Comparison of ENCODE assay signal across 21 cellular contexts in the genomic region with DNA sequence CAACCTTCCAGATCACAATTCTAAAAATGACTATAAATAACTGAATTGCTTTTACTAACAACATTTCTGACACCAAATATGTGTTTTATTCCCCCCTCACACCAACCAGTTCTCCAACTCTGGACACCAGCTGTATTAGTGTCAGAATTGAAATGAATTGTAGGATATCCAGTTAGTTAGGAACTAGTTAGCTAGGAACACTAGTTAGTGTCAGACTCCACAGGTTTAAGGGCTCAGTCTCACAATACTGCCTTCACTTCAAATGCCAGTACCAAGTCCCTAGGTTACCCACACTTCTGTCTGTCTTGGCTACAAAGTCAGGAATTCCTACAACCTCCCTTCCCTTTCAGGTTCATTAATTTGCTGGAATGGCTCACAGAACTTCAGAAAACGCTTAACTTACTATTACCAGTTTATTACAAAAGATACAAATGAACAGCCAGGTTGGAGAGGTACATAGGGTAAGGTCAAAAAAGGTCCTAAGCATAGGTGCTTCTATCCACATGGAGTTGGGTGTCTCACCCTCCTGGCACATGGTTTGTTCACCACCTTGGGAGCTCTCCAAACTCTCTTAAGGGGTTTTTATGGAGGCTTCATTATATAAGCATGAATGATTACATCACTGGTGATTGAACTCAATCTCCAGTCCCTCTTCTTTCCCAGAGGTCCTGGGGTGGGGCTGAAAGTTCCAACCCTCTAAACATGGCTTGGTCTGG. TPM values are rescaled to one million over a fixed set of nuclear protein-coding genes. Genes with fewer than 3 reads are reported as not detected.
DNase-seq lines count a peak whose midpoint lies in the region; ATAC-seq and TF ChIP-seq lines count a peak whose summit lies in the region.
"Had no signal": no experiment of that assay in that cellular context is flagged by ENCODE, and none has a peak within 500 bp of the region (broad histone marks: within the 10 kb centered on the region; RNA-seq: fewer than 3 reads in every experiment).

No MANE protein-coding gene starts in this region.

- H3K27ac Mint-ChIP-seq in CD8-positive, alpha-beta memory T cell, result peak overlapping the region in 7 of 8 donors; percentile 8 to 77 (median 24)
- peak overlapping the region in 6 of 10 donors; percentile 1 to 77 (median 43) for H3K27ac Mint-ChIP-seq in naive thymus-derived CD8-positive, alpha-beta T cell
- H3K27ac Mint-ChIP-seq: activated CD4-positive, alpha-beta memory T cell treated with anti-CD3 and anti-CD28 coated beads, Interleukin-2, amount 10 ng/mL, durations not matched to agents 7 days and 5 days; activated T-cell treated with anti-CD3 and anti-CD28 coated beads, Interleukin-2, amount 50 U/mL, for 72 hours; GM23338 had no signal

- BruUV-seq in mammary epithelial cell (replicated peaks; lab: Mats Ljungman, UMichigan), result no TSS peak

- POLR2A ChIA-PET in CD8-positive, alpha-beta memory T cell (lab: Charles Lee), result no interaction called here
- POLR2A ChIA-PET in naive thymus-derived CD8-positive, alpha-beta T cell (lab: Charles Lee), result no interaction called here

- 0 out of 2 replicates have a peak overlapping the region, but pooled peaks have one; percentile 10 for H3K9ac ChIP-seq in HUES48 (ENCODE audit: low read depth, low read length)
- H3K9ac ChIP-seq in mammary epithelial cell (ENCODE audit: insufficient read depth, low read length), result no peak overlapping the region
- H3K9ac ChIP-seq: parathyroid adenoma had no signal

- CTCF ChIA-PET in CD8-positive, alpha-beta memory T cell (lab: Charles Lee), result interaction anchor here (1.9 kb wide), 1 partner anchor 58 kb away, joined by 5 read pairs; a partner anchor contains a TSS
- CTCF ChIA-PET in mammary epithelial cell (lab: Charles Lee; ENCODE audit: low non-redundant PET), result no interaction called here

- in situ Hi-C loops in mammary epithelial cell (cut with MboI; ENCODE audit: low sequenced_read_pairs in 2 of 2), result no loop called here

- H3K4me2 ChIP-seq in mammary epithelial cell (ENCODE audit: insufficient read depth, low read depth, low read length), result no peak overlapping the region
- H3K4me2 ChIP-seq: GM23338, smooth muscle cell had no signal

- H3K9me3 Mint-ChIP-seq in CD8-positive, alpha-beta memory T cell, result no peaks in the 10 kb centered on the region
- H3K9me3 Mint-ChIP-seq in naive thymus-derived CD8-positive, alpha-beta T cell, result no peaks in the 10 kb centered on the region
- H3K9me3 Mint-ChIP-seq: activated CD4-positive, alpha-beta memory T cell treated with anti-CD3 and anti-CD28 coated beads, Interleukin-2, amount 10 ng/mL, durations not matched to agents 7 days and 5 days; activated T-cell treated with anti-CD3 and anti-CD28 coated beads, Interleukin-2, amount 50 U/mL, for 72 hours; GM23338 had no signal

- H3K4me1 ChIP-seq in CD8-positive, alpha-beta memory T cell (ENCODE audit: insufficient read depth, low read length), result peaks cover 33% of the 10 kb centered on the region
- no peaks in the 10 kb centered on the region for H3K4me1 ChIP-seq in HUES48 (ENCODE audit: control insufficient read depth, insufficient read depth, low read length)
- peaks cover 10% of the 10 kb centered on the region for H3K4me1 ChIP-seq in mammary epithelial cell (ENCODE audit: insufficient read depth, low read length)
- no peaks in the 10 kb centered on the region for H3K4me1 ChIP-seq in right cardiac atrium (ENCODE audit: control insufficient read depth, insufficient read depth, low read length)
- H3K4me1 ChIP-seq: parathyroid adenoma had no signal

- no peak overlapping the region for H3K4me3 ChIP-seq in CD8-positive, alpha-beta memory T cell (ENCODE audit: low read length)
- H3K4me3 ChIP-seq in HUES48 (ENCODE audit: low read depth, low read length) (no peak overlapping the region), mammary epithelial cell (replicated peaks in 1 of 3; ENCODE audit: insufficient read depth in 1 of 3, low read depth in 2 of 3, low read length in 3 of 3) (no peak overlapping the region), right cardiac atrium (ENCODE audit: low read length) (no peak overlapping the region)
- H3K4me3 ChIP-seq: GM23338, smooth muscle cell had no signal

- intact Hi-C loops in mammary epithelial cell (cut with micrococcal nuclease), result no loop called here
- intact Hi-C loops in right cardiac atrium (cut with DNase I), result no loop called here

- peak overlapping the region in 1 of 7 donors; percentile 38 for H3K4me3 Mint-ChIP-seq in CD8-positive, alpha-beta memory T cell
- peak overlapping the region in 4 of 10 donors; percentile 13 to 41 (median 20) for H3K4me3 Mint-ChIP-seq in naive thymus-derived CD8-positive, alpha-beta T cell
- H3K4me3 Mint-ChIP-seq: activated CD4-positive, alpha-beta memory T cell treated with anti-CD3 and anti-CD28 coated beads, Interleukin-2, amount 10 ng/mL, durations not matched to agents 7 days and 5 days; activated T-cell treated with anti-CD3 and anti-CD28 coated beads, Interleukin-2, amount 50 U/mL, for 72 hours; GM23338 had no signal

- H3K27ac ChIP-seq in CD8-positive, alpha-beta memory T cell (ENCODE audit: low read depth, low read length), result no peak overlapping the region
- H3K27ac ChIP-seq in HUES48 (ENCODE audit: low read depth, low read length), result no peak overlapping the region
- no peak overlapping the region for H3K27ac ChIP-seq in mammary epithelial cell (ENCODE audit: insufficient read depth, low read depth, low read length)
- no peak overlapping the region for H3K27ac ChIP-seq in right cardiac atrium (ENCODE audit: low read length)
- H3K27ac ChIP-seq: parathyroid adenoma, WERI-Rb-1 had no signal

- peaks cover 0 to 46% (median 16%) of the 10 kb centered on the region in 3 donors for H3K36me3 Mint-ChIP-seq in CD8-positive, alpha-beta memory T cell
- H3K36me3 Mint-ChIP-seq in naive thymus-derived CD8-positive, alpha-beta T cell, result peaks cover 7 to 33% (median 10%) of the 10 kb centered on the region in 3 donors

- H3K9me3 ChIP-seq in CD8-positive, alpha-beta memory T cell (ENCODE audit: low read length), result no peaks in the 10 kb centered on the region
- H3K9me3 ChIP-seq in HUES48 (ENCODE audit: control insufficient read depth, insufficient read depth, low read length), result no peaks in the 10 kb centered on the region
- no peaks in the 10 kb centered on the region for H3K9me3 ChIP-seq in mammary epithelial cell (replicated peaks; ENCODE audit: insufficient read depth, low read length)
- H3K9me3 ChIP-seq in right cardiac atrium (ENCODE audit: control insufficient read depth, low read length), result no peaks in the 10 kb centered on the region

- no peak for DNase-seq in CD8-positive, alpha-beta memory T cell
- DNase-seq in mammary epithelial cell (peak; percentile 8), right cardiac atrium (no peak), NCI-H2029 (lab: John Stamatoyannopoulos, UW) (no peak), left lobe of liver (ENCODE audit: low spot score) (no peak), pons (ENCODE audit: low spot score) (no peak)
- DNase-seq in naive thymus-derived CD8-positive, alpha-beta T cell, result no peak
- DNase-seq: activated CD4-positive, alpha-beta memory T cell treated with anti-CD3 and anti-CD28 coated beads, Interleukin-2, amount 10 ng/mL, durations not matched to agents 7 days and 5 days; activated T-cell treated with anti-CD3 and anti-CD28 coated beads, Interleukin-2, amount 50 U/mL, for 72 hours; central memory CD4-positive, alpha-beta T cell; hypothalamus; left colon; MM.1S; NCI-H510A; Right ventricle myocardium superior; T-helper 1 cell; WERI-Rb-1 had no signal

- peaks cover 43% of the 10 kb centered on the region for H3K79me2 ChIP-seq in mammary epithelial cell (ENCODE audit: insufficient read depth, low read length)
- H3K79me2 ChIP-seq: parathyroid adenoma had no signal

- peaks cover 0 to 3% of the 10 kb centered on the region in 2 donors for H3K27me3 Mint-ChIP-seq in CD8-positive, alpha-beta memory T cell
- no peaks in the 10 kb centered on the region for H3K27me3 Mint-ChIP-seq in naive thymus-derived CD8-positive, alpha-beta T cell
- H3K27me3 Mint-ChIP-seq: activated CD4-positive, alpha-beta memory T cell treated with anti-CD3 and anti-CD28 coated beads, Interleukin-2, amount 10 ng/mL, durations not matched to agents 7 days and 5 days had no signal

- peaks cover 12% of the 10 kb centered on the region for H3K36me3 ChIP-seq in CD8-positive, alpha-beta memory T cell (ENCODE audit: insufficient read depth, low read length)
- H3K36me3 ChIP-seq in HUES48 (ENCODE audit: control insufficient read depth, insufficient read depth, low read length) (peaks cover 38% of the 10 kb centered on the region), mammary epithelial cell (ENCODE audit: insufficient read depth, low read length) (peaks cover 10% of the 10 kb centered on the region)

- no peaks in the 10 kb centered on the region for H4K20me1 ChIP-seq in mammary epithelial cell (ENCODE audit: insufficient read depth, low read length)

- 44% methylated on average over 1 of the region's 1 CpG for WGBS in mammary epithelial cell (ENCODE audit: low coverage, missing lambda C conversion rate)
- WGBS in right cardiac atrium, result 83% methylated on average over 1 of the region's 1 CpG

- no peaks in the 10 kb centered on the region for H3K27me3 ChIP-seq in CD8-positive, alpha-beta memory T cell (ENCODE audit: insufficient read depth, low read length, poor library complexity, severe bottlenecking)
- H3K27me3 ChIP-seq in HUES48 (ENCODE audit: control insufficient read depth, insufficient read depth, low read length) (0 out of 2 replicates have a peak, but pooled peaks cover 1% of the 10 kb centered on the region), mammary epithelial cell (ENCODE audit: insufficient read depth, low read length) (no peaks in the 10 kb centered on the region), right cardiac atrium (ENCODE audit: control insufficient read depth, insufficient read depth) (no peaks in the 10 kb centered on the region)

- dilution Hi-C loops in mammary epithelial cell (cut with HindIII; ENCODE audit: low sequenced_read_pairs), result no loop called here

- no peak overlapping the region for H2AFZ ChIP-seq in mammary epithelial cell (ENCODE audit: low read depth, low read length)
- H2AFZ ChIP-seq: GM23338, parathyroid adenoma had no signal

- TF ChIP-seq CTCF in mammary epithelial cell (conservative IDR thresholded peaks at IDR 0.05 in 1 of 2, IDR thresholded peaks at IDR 0.05 in 1 of 2; ENCODE audit: extremely low read depth in 1 of 2, insufficient read depth in 1 of 2, low read depth in 1 of 2, low read length in 2 of 2), result no peak

- ATAC-seq in naive thymus-derived CD8-positive, alpha-beta T cell, result no peak
- ATAC-seq in right cardiac atrium (no peak), left lobe of liver (no peak)
- ATAC-seq: activated T-cell treated with anti-CD3 and anti-CD28 coated beads, Interleukin-2, amount 50 U/mL, for 72 hours; GM23338; left colon had no signal

- H3K4me1 Mint-ChIP-seq in CD8-positive, alpha-beta memory T cell, result peaks cover 50 to 65% (median 60%) of the 10 kb centered on the region in 3 donors
- H3K4me1 Mint-ChIP-seq in naive thymus-derived CD8-positive, alpha-beta T cell, result peaks cover 28 to 61% (median 45%) of the 10 kb centered on the region in 4 donors

RNA-seq across cellular contexts. Expression of a gene that starts 4.2 kb away (rescaled TPM):
- 10 to 100 TPM; 43.2 to 43.3 TPM for total RNA-seq in CD8-positive, alpha-beta memory T cell
- 54.8 TPM for polyA plus RNA-seq in CD8-positive, alpha-beta memory T cell
- 10 to 100 TPM; 41.3 to 46.9 TPM for total RNA-seq in mammary epithelial cell
- 17.7 TPM for polyA plus RNA-seq in mammary epithelial cell
- 41.8 TPM for polyA minus RNA-seq in mammary epithelial cell
- total RNA-seq in naive thymus-derived CD8-positive, alpha-beta T cell, result 10 to 100 TPM; 72.5 to 83.6 TPM
- 10 to 100 TPM; 39.8 to 46.1 (median 43.6) TPM for polyA plus RNA-seq in naive thymus-derived CD8-positive, alpha-beta T cell
- total RNA-seq in right cardiac atrium, result 10 to 100 TPM; 25.5 to 32.4 (median 29.3) TPM
- polyA plus RNA-seq in right cardiac atrium, result 27.2 TPM
- 16.2 TPM for total RNA-seq in left lobe of liver

RNA-seq across cellular contexts. Expression of a gene that starts 37.9 kb away (rescaled TPM):
- under 1 TPM in 1 of 2 experiments, not detected in 1; 0.09 TPM for total RNA-seq in CD8-positive, alpha-beta memory T cell
- not detected for polyA plus RNA-seq in CD8-positive, alpha-beta memory T cell
- total RNA-seq in mammary epithelial cell, result not detected
- 0.01 TPM for polyA plus RNA-seq in mammary epithelial cell
- polyA minus RNA-seq in mammary epithelial cell, result not detected
- total RNA-seq in naive thymus-derived CD8-positive, alpha-beta T cell, result under 1 TPM; 0.22 to 0.34 TPM
- not detected for polyA plus RNA-seq in naive thymus-derived CD8-positive, alpha-beta T cell
- total RNA-seq in right cardiac atrium, result under 1 TPM in 1 of 4 donors, not detected in 3; 0.15 TPM
- not detected for polyA plus RNA-seq in right cardiac atrium
- total RNA-seq in left lobe of liver, result not detected
- total RNA-seq: left colon, Right ventricle myocardium superior had no signal
- polyA plus RNA-seq: smooth muscle cell had no signal

RNA-seq across cellular contexts. Expression of a gene that starts 58.5 kb away (rescaled TPM):
- total RNA-seq in CD8-positive, alpha-beta memory T cell, result 10 to 100 TPM; 74.8 to 78.1 TPM
- polyA plus RNA-seq in CD8-positive, alpha-beta memory T cell, result 32.3 TPM
- total RNA-seq in mammary epithelial cell, result 10 to 100 TPM; 14.5 to 52.2 TPM
- 20.6 TPM for polyA plus RNA-seq in mammary epithelial cell
- polyA minus RNA-seq in mammary epithelial cell, result 5.2 TPM
- 100 to 1,000 TPM; 146 TPM for total RNA-seq in naive thymus-derived CD8-positive, alpha-beta T cell
- 10 to 100 TPM; 18.9 to 21.7 (median 19.1) TPM for polyA plus RNA-seq in naive thymus-derived CD8-positive, alpha-beta T cell
- total RNA-seq in right cardiac atrium, result 10 to 100 TPM; 18.3 to 25.1 (median 24.3) TPM
- polyA plus RNA-seq in right cardiac atrium, result 21.8 TPM
- total RNA-seq in left lobe of liver, result 12.0 TPM
